ENCODE assay signal across 33 cellular contexts in the genomic region with DNA sequence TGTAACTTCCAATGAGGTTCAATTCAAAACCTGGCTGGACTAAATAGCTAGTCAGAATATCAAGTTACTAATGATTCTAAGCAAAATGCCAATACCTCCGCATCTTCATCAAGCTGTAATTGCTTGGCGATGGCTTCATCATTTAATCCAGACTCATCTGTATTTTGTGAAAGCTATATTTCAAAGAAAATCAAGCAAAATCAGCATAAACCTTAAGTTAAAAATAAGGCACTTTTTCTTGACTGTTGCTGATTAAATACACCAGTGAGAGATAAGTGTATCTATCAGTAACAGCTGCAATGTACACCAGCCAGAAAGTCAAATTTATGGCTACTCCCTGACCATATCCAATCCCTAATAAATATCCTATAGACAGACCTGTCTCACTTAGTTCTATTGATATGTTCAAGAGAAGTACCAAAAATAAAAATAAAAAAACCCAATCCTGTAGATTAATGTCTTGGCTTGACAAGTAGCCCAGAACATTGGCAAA.
"Had no signal": no experiment of that assay in that cellular context is flagged by ENCODE, and none has a peak within 500 bp of the region (broad histone marks: within the 10 kb centered on the region; RNA-seq: fewer than 3 reads in every experiment).

No MANE protein-coding gene starts in this region.

- H3K27me3 ChIP-seq: adrenal gland, body of pancreas, brain microvascular endothelial cell, breast epithelium had no signal

- ATAC-seq: activated CD8-positive, alpha-beta T cell treated with anti-CD3 and anti-CD28 coated beads for 36 hours; activated naive CD4-positive, alpha-beta T cell treated with anti-CD3 and anti-CD28 coated beads, Interleukin-2, amount 50 U/mL, for 72 hours; activated T-helper 17 cell treated with anti-CD3 and anti-CD28 coated beads, Interleukin-2, amount 50 U/mL, for 72 hours; body of pancreas had no signal

- H3K9me3 ChIP-seq: adrenal gland, body of pancreas, breast epithelium had no signal

- H3K4me3 ChIP-seq: adrenal gland, body of pancreas, breast epithelium had no signal

- DNase-seq: activated B cell treated with CpG ODN at 0.5 μM for 24 hours; activated CD4-positive, alpha-beta memory T cell treated with anti-CD3 and anti-CD28 coated beads for 36 hours; activated CD4-positive, alpha-beta T cell treated with anti-CD3 and anti-CD28 coated beads for 4 hours; activated CD4-positive, alpha-beta T cell treated with anti-CD3 and anti-CD28 coated beads, Interleukin-2, amount 10 ng/mL, durations not matched to agents 24 days and 14 days; activated CD4-positive, alpha-beta T cell treated with anti-CD3 and anti-CD28 coated beads, Interleukin-2, amount 50 U/mL, for 1 hour; activated CD4-positive, alpha-beta T cell treated with anti-CD3 and anti-CD28 coated beads, Interleukin-2, amount 50 U/mL, for 4 hours; activated CD4-positive, CD25-positive, alpha-beta regulatory T cell treated with anti-CD3 and anti-CD28 coated beads, Interleukin-2, amount 50 U/mL, for 72 hours; activated CD8-positive, alpha-beta memory T cell treated with anti-CD3 and anti-CD28 coated beads, Interleukin-2, amount 50 U/mL, for 4 hours; activated CD8-positive, alpha-beta T cell treated with anti-CD3 and anti-CD28 coated beads for 36 hours; activated effector memory CD4-positive, alpha-beta T cell treated with anti-CD3 and anti-CD28 coated beads, Interleukin-2, amount 50 U/mL, for 16 hours; activated gamma-delta T cell treated with Interleukin-2 at 50 U/mL for 16 hours; activated naive CD4-positive, alpha-beta T cell; activated naive CD4-positive, alpha-beta T cell treated with anti-CD3 and anti-CD28 coated beads for 36 hours; activated naive CD4-positive, alpha-beta T cell treated with anti-CD3 and anti-CD28 coated beads, Interleukin-2, amount 50 U/mL, for 16 hours; activated naive CD8-positive, alpha-beta T cell treated with anti-CD3 and anti-CD28 coated beads for 36 hours; activated T-cell treated with anti-CD3 and anti-CD28 coated beads for 4 hours; activated T-cell treated with anti-CD3 and anti-CD28 coated beads, Interleukin-2, amount 50 U/mL, for 24 hours; activated T-cell treated with anti-CD3 and anti-CD28 coated beads, Interleukin-2, amount 50 U/mL, for 48 hours; adrenal gland; amniotic stem cell; aorta; body of pancreas; brain microvascular endothelial cell; central memory CD4-positive, alpha-beta T cell; T-helper 1 cell; T-helper 2 cell; T-helper 9 cell had no signal

- H3K27ac ChIP-seq: adrenal gland, body of pancreas, brain microvascular endothelial cell, breast epithelium, VCaP had no signal

- H3K36me3 ChIP-seq: adrenal gland, brain microvascular endothelial cell, breast epithelium had no signal

- FAIRE-seq: astrocyte, TTC549 had no signal

- H3K4me1 ChIP-seq: breast epithelium had no signal
